Comparison of ENCODE assay signal across 10 cellular contexts in genomic region chr15:48001393-48002059, GRCh38.
DNase-seq lines count a peak whose midpoint lies in the region; ATAC-seq and TF ChIP-seq lines count a peak whose summit lies in the region.
"Had no signal": no experiment of that assay in that cellular context is flagged by ENCODE, and none has a peak within 500 bp of the region (broad histone marks: within the 10 kb centered on the region; RNA-seq: fewer than 3 reads in every experiment).

No MANE protein-coding gene starts in this region.

- no peak for TF ChIP-seq POLR2A in esophagus muscularis mucosa (IDR thresholded peaks at IDR 0.05; ENCODE audit: low read depth)

- H3K4me3 ChIP-seq in GM12865 (ENCODE audit: low read depth, low read length), result no peak overlapping the region
- no peak overlapping the region for H3K4me3 ChIP-seq in esophagus muscularis mucosa

- intact Hi-C loops in esophagus muscularis mucosa (cut with DNase I), result no loop called here

- H3K27me3 ChIP-seq in esophagus muscularis mucosa, result no peaks in the 10 kb centered on the region
- H3K27me3 ChIP-seq in foreskin keratinocyte, result no peaks in the 10 kb centered on the region

- TF ChIP-seq CTCF in GM12865 (IDR thresholded peaks at IDR 0.05; ENCODE audit: insufficient read depth, low read depth, low read length, missing control alignments), result no peak
- no peak for TF ChIP-seq CTCF in esophagus muscularis mucosa (IDR thresholded peaks at IDR 0.05)
- no peak for TF ChIP-seq CTCF in foreskin keratinocyte (conservative IDR thresholded peaks at IDR 0.05)

- ATAC-seq in GM19452 (IDR thresholded peaks at IDR 0.05; ENCODE audit: unreplicated experiment), result peak; percentile 88
- ATAC-seq in HG03025 (IDR thresholded peaks at IDR 0.05; ENCODE audit: low FRiP score, unreplicated experiment), result peak; percentile 86
- no peak for ATAC-seq in foreskin keratinocyte

- no peaks in the 10 kb centered on the region for H3K4me1 ChIP-seq in esophagus muscularis mucosa
- no peaks in the 10 kb centered on the region for H3K4me1 ChIP-seq in foreskin keratinocyte

- H3K9me3 ChIP-seq in esophagus muscularis mucosa, result no peaks in the 10 kb centered on the region

- H3K27ac ChIP-seq in esophagus muscularis mucosa (replicated peaks in 1 of 4) (no peak overlapping the region), foreskin keratinocyte (no peak overlapping the region)

- no peaks in the 10 kb centered on the region for H3K36me3 ChIP-seq in esophagus muscularis mucosa

- 95% methylated on average over 3 of the region's 3 CpGs for WGBS in esophagus muscularis mucosa

- DNase-seq in GM12865 (ENCODE audit: low read depth) (peak; percentile 72), NCI-H69 (lab: John Stamatoyannopoulos, UW) (peak; percentile 45), esophagus muscularis mucosa (ENCODE audit: extremely low spot score) (no peak), NCI-H1092 (lab: John Stamatoyannopoulos, UW) (no peak), foreskin keratinocyte (no peak), D341Med (ENCODE audit: low spot score) (no peak)
- DNase-seq: central memory CD4-positive, alpha-beta T cell; stimulated activated CD4-positive, alpha-beta T cell treated with anti-CD3 and anti-CD28 coated beads, Interleukin-1b, Interleukin-23, amount 100 ng/mL, for 48 hours had no signal

- no peak for TF ChIP-seq EP300 in esophagus muscularis mucosa (IDR thresholded peaks at IDR 0.05)

Comparison
In these comparisons a context has a peak if more than half of its experiments do, and no peak if none do; other contexts are left out.
1. DNase-seq: peak in GM12865 (single experiment) and NCI-H69 (single experiment); none in esophagus muscularis mucosa (single experiment), NCI-H1092 (single experiment), foreskin keratinocyte (0 of 2) and D341Med (single experiment).